1 cellular context compared by ENCODE assay signal in genomic region chrX:2690856-2691542, GRCh38.
TF ChIP-seq lines count a peak whose summit lies in the region.

A gene with protein sequence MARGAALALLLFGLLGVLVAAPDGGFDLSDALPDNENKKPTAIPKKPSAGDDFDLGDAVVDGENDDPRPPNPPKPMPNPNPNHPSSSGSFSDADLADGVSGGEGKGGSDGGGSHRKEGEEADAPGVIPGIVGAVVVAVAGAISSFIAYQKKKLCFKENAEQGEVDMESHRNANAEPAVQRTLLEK (plus strand): TSS chrX:2691295. CDS start chrX:2691361, 66 bp downstream.

TF ChIP-seq in HEK293, 187 proteins besides CTCF, POLR2A, EP300 and RAD21 (continued from another document):
- TF ChIP-seq PRDM4 (tag by site-specific recombination; IDR thresholded peaks at IDR 0.05) = no peak
- TF ChIP-seq SCRT1 (tag by site-specific recombination; IDR thresholded peaks at IDR 0.05; ENCODE audit: borderline replicate concordance) = no peak
- no peak for TF ChIP-seq ZFP41 (tag by site-specific recombination; IDR thresholded peaks at IDR 0.05; ENCODE audit: borderline replicate concordance)
- TF ChIP-seq ZBTB21 (tag by site-specific recombination; IDR thresholded peaks at IDR 0.05) = no peak
- TF ChIP-seq ZNF146 (tag by site-specific recombination; IDR thresholded peaks at IDR 0.05) = 0 out of 2 replicates have a peak, but pooled peaks have one; percentile 22
- TF ChIP-seq GLIS1 (tag by site-specific recombination; IDR thresholded peaks at IDR 0.05) = peak; percentile 41; the same call in 1 of the 2 replicates
- TF ChIP-seq KLF7 (tag by site-specific recombination; IDR thresholded peaks at IDR 0.05; ENCODE audit: borderline replicate concordance) = no peak
- TF ChIP-seq ZBTB49 (tag by site-specific recombination; IDR thresholded peaks at IDR 0.05; ENCODE audit: low read depth) = no peak
- TF ChIP-seq ZXDB (tag by site-specific recombination; IDR thresholded peaks at IDR 0.05) = peak; percentile 32; the same call in 1 of the 2 replicates
- TF ChIP-seq, protein P1, sequence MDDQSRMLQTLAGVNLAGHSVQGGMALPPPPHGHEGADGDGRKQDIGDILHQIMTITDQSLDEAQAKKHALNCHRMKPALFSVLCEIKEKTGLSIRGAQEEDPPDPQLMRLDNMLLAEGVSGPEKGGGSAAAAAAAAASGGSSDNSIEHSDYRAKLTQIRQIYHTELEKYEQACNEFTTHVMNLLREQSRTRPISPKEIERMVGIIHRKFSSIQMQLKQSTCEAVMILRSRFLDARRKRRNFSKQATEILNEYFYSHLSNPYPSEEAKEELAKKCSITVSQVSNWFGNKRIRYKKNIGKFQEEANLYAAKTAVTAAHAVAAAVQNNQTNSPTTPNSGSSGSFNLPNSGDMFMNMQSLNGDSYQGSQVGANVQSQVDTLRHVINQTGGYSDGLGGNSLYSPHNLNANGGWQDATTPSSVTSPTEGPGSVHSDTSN (CRISPR knock-in tag; IDR thresholded peaks at IDR 0.05) = peak; percentile 84
- TF ChIP-seq SP3 (tag by site-specific recombination; IDR thresholded peaks at IDR 0.05) = peak; percentile 95
- TF ChIP-seq KLF16 (tag by site-specific recombination; IDR thresholded peaks at IDR 0.05) = no peak
- no peak for TF ChIP-seq ZEB2 (tag by site-specific recombination; IDR thresholded peaks at IDR 0.05)
- no peak for TF ChIP-seq ZNF660 (tag by site-specific recombination; IDR thresholded peaks at IDR 0.05)
- TF ChIP-seq, protein P2, sequence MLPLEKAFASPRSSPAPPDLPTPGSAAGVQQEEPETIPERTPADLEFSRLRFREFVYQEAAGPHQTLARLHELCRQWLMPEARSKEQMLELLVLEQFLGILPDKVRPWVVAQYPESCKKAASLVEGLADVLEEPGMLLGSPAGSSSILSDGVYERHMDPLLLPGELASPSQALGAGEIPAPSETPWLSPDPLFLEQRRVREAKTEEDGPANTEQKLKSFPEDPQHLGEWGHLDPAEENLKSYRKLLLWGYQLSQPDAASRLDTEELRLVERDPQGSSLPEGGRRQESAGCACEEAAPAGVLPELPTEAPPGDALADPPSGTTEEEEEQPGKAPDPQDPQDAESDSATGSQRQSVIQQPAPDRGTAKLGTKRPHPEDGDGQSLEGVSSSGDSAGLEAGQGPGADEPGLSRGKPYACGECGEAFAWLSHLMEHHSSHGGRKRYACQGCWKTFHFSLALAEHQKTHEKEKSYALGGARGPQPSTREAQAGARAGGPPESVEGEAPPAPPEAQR (tag by site-specific recombination; IDR thresholded peaks at IDR 0.05) = no peak
- TF ChIP-seq ZBTB11 (tag by site-specific recombination; conservative IDR thresholded peaks at IDR 0.05; ENCODE audit: low read depth) = peak; percentile 15
- TF ChIP-seq ZNF792 (tag by site-specific recombination; IDR thresholded peaks at IDR 0.05) = no peak
